Comparison of ENCODE assay signal across 18 cellular contexts in the genomic region with DNA sequence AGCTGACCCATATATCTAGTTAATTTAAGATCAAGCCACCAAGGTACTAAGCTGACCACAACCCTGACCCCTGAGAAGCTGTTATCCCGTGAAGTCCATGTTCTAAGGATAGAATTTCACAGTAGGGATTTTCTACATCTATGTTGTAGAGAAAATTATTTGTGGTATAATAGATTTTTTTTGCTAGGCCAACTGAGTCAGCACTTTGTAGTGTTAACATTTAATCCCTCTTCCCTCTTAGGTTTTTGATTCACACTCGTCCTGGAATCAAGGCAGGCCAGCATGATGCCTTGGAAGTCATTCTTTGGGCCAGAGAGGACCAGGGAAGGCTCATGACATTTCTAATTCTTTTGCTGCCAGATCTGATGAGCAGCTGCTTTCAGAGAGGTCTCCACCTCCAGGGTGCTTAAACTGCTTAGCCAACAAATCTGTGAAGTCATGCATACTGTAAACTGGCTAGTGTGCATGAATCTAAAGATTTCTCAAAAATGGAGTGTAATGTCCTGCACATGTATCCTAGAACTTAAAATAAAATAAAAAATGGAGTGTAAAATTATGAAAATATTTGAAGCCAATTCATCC.
DNase-seq lines count a peak whose midpoint lies in the region; ATAC-seq, FAIRE-seq and TF ChIP-seq lines count a peak whose summit lies in the region.
"Had no signal": no experiment of that assay in that cellular context is flagged by ENCODE, and none has a peak within 500 bp of the region (broad histone marks: within the 10 kb centered on the region; RNA-seq: fewer than 3 reads in every experiment).

No MANE protein-coding gene starts in this region.

- no peak for TF ChIP-seq RAD21 in K562 (CRISPR knock-in tag; conservative IDR thresholded peaks at IDR 0.05 in 1 of 2, IDR thresholded peaks at IDR 0.05 in 1 of 2)

- no peaks in the 10 kb centered on the region for H3K27me3 ChIP-seq in K562 (ENCODE audit: control insufficient read depth in 2 of 2, insufficient read depth in 2 of 2, low read length in 2 of 2)
- H3K27me3 ChIP-seq in esophagus squamous epithelium = peaks cover 0 to under 1% (median 0%) of the 10 kb centered on the region in 4 donors
- H3K27me3 ChIP-seq: BE2C had no signal

- POLR2A ChIA-PET in K562 (lab: Yijun Ruan, JAX) = no interaction called here

- TF ChIP-seq CTCF in K562 (IDR thresholded peaks at IDR 0.05 in 2 of 3, conservative IDR thresholded peaks at IDR 0.05 in 1 of 3; ENCODE audit: insufficient read depth in 2 of 3, low read depth in 1 of 3, low read length in 3 of 3) (no peak), esophagus squamous epithelium (IDR thresholded peaks at IDR 0.05) (no peak)

- WGBS in K562 (ENCODE audit: insufficient coverage, low coverage, missing lambda C conversion rate) = 0% methylated on average over 2 of the region's 2 CpGs
- WGBS in esophagus squamous epithelium, 2 donors = 36 to 42% methylated on average over 2 of the region's 2 CpGs

- BruUV-seq in K562 (replicated peaks; lab: Mats Ljungman, UMichigan) = no TSS peak

- H3K4me1 ChIP-seq in K562 (replicated peaks in 1 of 2; ENCODE audit: control insufficient read depth in 2 of 2, insufficient read depth in 2 of 2, low read length in 2 of 2) = no peaks in the 10 kb centered on the region
- H3K4me1 ChIP-seq in esophagus squamous epithelium = no peaks in the 10 kb centered on the region
- H3K4me1 ChIP-seq: BE2C had no signal

- no peak for TF ChIP-seq EP300 in K562 (IDR thresholded peaks at IDR 0.05; ENCODE audit: low read length)

- no peaks in the 10 kb centered on the region for H3K4me1 Mint-ChIP-seq in activated naive CD4-positive, alpha-beta T cell treated with anti-CD3 and anti-CD28 coated beads, Interleukin-2, amount 10 ng/mL, durations not matched to agents 7 days and 5 days
- H3K4me1 Mint-ChIP-seq: CD4-positive, alpha-beta memory T cell had no signal

- no peak for FAIRE-seq in K562 (lab: Jason Lieb, UNC)
- FAIRE-seq: H1, HTR-8/SVneo had no signal

- CTCF ChIA-PET in K562 (lab: Yijun Ruan, JAX; ENCODE audit: low intra/inter-chr PET ratio) = no interaction called here
- CTCF ChIA-PET in activated naive CD4-positive, alpha-beta T cell treated with anti-CD3 and anti-CD28 coated beads, Interleukin-2, amount 10 ng/mL, durations not matched to agents 7 days and 5 days (lab: Charles Lee) = no interaction called here

- H3K36me3 ChIP-seq in K562 (ENCODE audit: control insufficient read depth, insufficient read depth, low read length) = no peaks in the 10 kb centered on the region
- no peaks in the 10 kb centered on the region for H3K36me3 ChIP-seq in esophagus squamous epithelium
- H3K36me3 ChIP-seq: BE2C had no signal

- H3K9me1 ChIP-seq in K562 (ENCODE audit: control insufficient read depth, insufficient read depth, low read length) = no peaks in the 10 kb centered on the region

- DNase-seq in DMS79 (lab: John Stamatoyannopoulos, UW) = peak; percentile 3
- peak; percentile 1 for DNase-seq in HCEC 1CT
- DNase-seq in K562 (ENCODE audit: extremely low read depth in 1 of 4, low spot score in 3 of 4) = no peak
- DNase-seq in myocyte (ENCODE audit: low read depth) = peak; percentile 44
- no peak for DNase-seq in activated gamma-delta T cell treated with Interleukin-2 at 50 U/mL for 16 hours
- no peak for DNase-seq in esophagus squamous epithelium (lab: John Stamatoyannopoulos, UW)
- no peak for DNase-seq in activated naive CD4-positive, alpha-beta T cell treated with anti-CD3 and anti-CD28 coated beads, Interleukin-2, amount 10 ng/mL, durations not matched to agents 7 days and 5 days
- DNase-seq: BE2C; CD4-positive, alpha-beta memory T cell; HFFc6; NCI-H2029 treated with DMSO at 0.1 percent for 48 hours; NCI-H2227 treated with DMSO at 0.1 percent for 48 hours; NCI-H748 treated with DMSO at 0.1 percent for 48 hours; SIG-M5 had no signal

- H2AFZ ChIP-seq in K562 (ENCODE audit: low read depth, low read length) = no peak overlapping the region

- H3K4me3 ChIP-seq in K562 (no peak overlapping the region), esophagus squamous epithelium (no peak overlapping the region)

- TF ChIP-seq POLR2A in K562 (conservative IDR thresholded peaks at IDR 0.05) (no peak), esophagus squamous epithelium (IDR thresholded peaks at IDR 0.05) (no peak)

- no peak overlapping the region for H3K9ac ChIP-seq in K562 (ENCODE audit: insufficient read depth in 1 of 2, low read depth in 2 of 2, low read length in 2 of 2)
- H3K9ac ChIP-seq: KMS-11 had no signal

- H3K27me3 Mint-ChIP-seq in activated naive CD4-positive, alpha-beta T cell treated with anti-CD3 and anti-CD28 coated beads, Interleukin-2, amount 10 ng/mL, durations not matched to agents 7 days and 5 days = peaks cover 12% of the 10 kb centered on the region

- H3K4me3 Mint-ChIP-seq in activated naive CD4-positive, alpha-beta T cell treated with anti-CD3 and anti-CD28 coated beads, Interleukin-2, amount 10 ng/mL, durations not matched to agents 7 days and 5 days = no peak overlapping the region
- H3K4me3 Mint-ChIP-seq: CD4-positive, alpha-beta memory T cell; HFFc6 had no signal

- no peak for ATAC-seq in K562
- ATAC-seq in HG02840 (IDR thresholded peaks at IDR 0.05; ENCODE audit: low FRiP score, unreplicated experiment) = no peak

- no peaks in the 10 kb centered on the region for H3K9me3 ChIP-seq in K562 (replicated peaks; ENCODE audit: control insufficient read depth, insufficient read depth, low read depth, low read length)
- H3K9me3 ChIP-seq in esophagus squamous epithelium = no peaks in the 10 kb centered on the region
- H3K9me3 ChIP-seq: BE2C had no signal

- H3K27ac ChIP-seq in K562 (ENCODE audit: extremely low read depth, low read depth, low read length) (no peak overlapping the region), esophagus squamous epithelium (no peak overlapping the region)
- H3K27ac ChIP-seq: KMS-11 had no signal

- H3K79me2 ChIP-seq in K562 (ENCODE audit: control insufficient read depth, insufficient read depth, low read length) = no peaks in the 10 kb centered on the region

- no peaks in the 10 kb centered on the region for H3K9me3 Mint-ChIP-seq in activated naive CD4-positive, alpha-beta T cell treated with anti-CD3 and anti-CD28 coated beads, Interleukin-2, amount 10 ng/mL, durations not matched to agents 7 days and 5 days
- H3K9me3 Mint-ChIP-seq: CD4-positive, alpha-beta memory T cell; HFFc6 had no signal

- H3K27ac Mint-ChIP-seq in activated naive CD4-positive, alpha-beta T cell treated with anti-CD3 and anti-CD28 coated beads, Interleukin-2, amount 10 ng/mL, durations not matched to agents 7 days and 5 days = no peak overlapping the region
- H3K27ac Mint-ChIP-seq: CD4-positive, alpha-beta memory T cell; HFFc6 had no signal

- H3K36me3 Mint-ChIP-seq in activated naive CD4-positive, alpha-beta T cell treated with anti-CD3 and anti-CD28 coated beads, Interleukin-2, amount 10 ng/mL, durations not matched to agents 7 days and 5 days = no peaks in the 10 kb centered on the region
- H3K36me3 Mint-ChIP-seq: CD4-positive, alpha-beta memory T cell had no signal

- H4K20me1 ChIP-seq in K562 (replicated peaks; ENCODE audit: control insufficient read depth, insufficient read depth, low read length) = no peaks in the 10 kb centered on the region

- H3K4me2 ChIP-seq in K562 (ENCODE audit: insufficient read depth, low read length) = no peak overlapping the region
- H3K4me2 ChIP-seq: KMS-11 had no signal

- in situ Hi-C loops in K562 (cut with MboI) = no loop called here

- intact Hi-C loops in K562 (cut with micrococcal nuclease) (no loop called here), esophagus squamous epithelium (cut with DNase I) (no loop called here)

TF ChIP-seq in K562, 482 proteins besides CTCF, POLR2A, EP300 and RAD21 (continues in another document):
- TF ChIP-seq, protein P1, sequence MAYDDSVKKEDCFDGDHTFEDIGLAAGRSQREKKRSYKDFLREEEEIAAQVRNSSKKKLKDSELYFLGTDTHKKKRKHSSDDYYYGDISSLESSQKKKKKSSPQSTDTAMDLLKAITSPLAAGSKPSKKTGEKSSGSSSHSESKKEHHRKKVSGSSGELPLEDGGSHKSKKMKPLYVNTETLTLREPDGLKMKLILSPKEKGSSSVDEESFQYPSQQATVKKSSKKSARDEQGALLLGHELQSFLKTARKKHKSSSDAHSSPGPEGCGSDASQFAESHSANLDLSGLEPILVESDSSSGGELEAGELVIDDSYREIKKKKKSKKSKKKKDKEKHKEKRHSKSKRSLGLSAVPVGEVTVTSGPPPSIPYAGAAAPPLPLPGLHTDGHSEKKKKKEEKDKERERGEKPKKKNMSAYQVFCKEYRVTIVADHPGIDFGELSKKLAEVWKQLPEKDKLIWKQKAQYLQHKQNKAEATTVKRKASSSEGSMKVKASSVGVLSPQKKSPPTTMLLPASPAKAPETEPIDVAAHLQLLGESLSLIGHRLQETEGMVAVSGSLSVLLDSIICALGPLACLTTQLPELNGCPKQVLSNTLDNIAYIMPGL (CRISPR knock-in tag; IDR thresholded peaks at IDR 0.05) = no peak
- no peak for TF ChIP-seq RBBP5 (IDR thresholded peaks at IDR 0.05; ENCODE audit: borderline replicate concordance, insufficient read depth, low read length, poor library complexity, severe bottlenecking)

Comparison
In these comparisons a context has a peak if more than half of its experiments do, and no peak if none do; other contexts are left out.
1. DNase-seq: peak in DMS79 (single experiment), HCEC 1CT (single experiment) and myocyte (single experiment); none in K562 (0 of 4), activated gamma-delta T cell treated with Interleukin-2 at 50 U/mL for 16 hours (single experiment), esophagus squamous epithelium (single experiment) and activated naive CD4-positive, alpha-beta T cell treated with anti-CD3 and anti-CD28 coated beads, Interleukin-2, amount 10 ng/mL, durations not matched to agents 7 days and 5 days (single experiment).